ENCODE assay signal across 1 cellular context in the genomic region with DNA sequence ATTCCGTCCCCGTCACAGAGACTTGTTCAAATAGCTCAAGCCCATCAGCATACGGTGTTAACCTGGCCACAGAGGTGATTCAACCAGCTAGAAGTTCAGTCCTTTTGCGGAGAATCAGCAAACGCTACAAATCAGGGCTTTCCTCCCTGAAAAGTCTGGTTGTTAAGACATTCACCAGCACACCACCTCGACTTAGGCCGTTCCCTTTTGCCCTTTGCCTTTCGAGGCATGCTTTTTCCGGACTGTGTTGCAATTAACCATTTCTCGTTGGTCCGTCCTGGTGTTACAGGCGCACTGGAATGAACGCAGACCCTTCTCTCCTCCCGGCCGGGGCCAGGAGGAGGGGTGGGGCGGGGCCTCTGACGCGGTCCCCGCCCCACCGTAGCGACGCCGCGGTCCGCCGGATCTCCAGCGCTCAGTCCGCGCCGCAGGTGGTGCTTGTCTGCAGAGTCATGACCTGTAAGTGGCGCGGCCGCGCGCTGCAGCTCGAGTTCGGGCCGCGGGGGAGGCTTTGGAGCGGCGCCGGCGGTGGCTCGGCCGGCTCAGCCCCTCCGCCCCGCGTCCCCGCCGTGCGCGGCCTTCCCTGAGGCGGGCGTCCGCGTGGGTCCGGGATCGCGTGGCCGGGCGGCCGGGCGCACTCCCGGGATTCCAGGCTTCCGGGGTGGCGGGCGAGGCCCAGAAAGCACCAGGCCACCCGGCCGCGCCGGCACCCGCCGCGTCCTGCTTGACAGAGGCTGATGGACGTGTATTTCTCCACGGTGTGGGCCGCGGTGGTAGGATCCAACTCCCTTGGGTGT.
TF ChIP-seq lines count a peak whose summit lies in the region.

A gene with protein sequence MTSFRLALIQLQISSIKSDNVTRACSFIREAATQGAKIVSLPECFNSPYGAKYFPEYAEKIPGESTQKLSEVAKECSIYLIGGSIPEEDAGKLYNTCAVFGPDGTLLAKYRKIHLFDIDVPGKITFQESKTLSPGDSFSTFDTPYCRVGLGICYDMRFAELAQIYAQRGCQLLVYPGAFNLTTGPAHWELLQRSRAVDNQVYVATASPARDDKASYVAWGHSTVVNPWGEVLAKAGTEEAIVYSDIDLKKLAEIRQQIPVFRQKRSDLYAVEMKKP (plus strand): TSS at position 418 of the 797 bp plus-strand sequence. CDS start 35 bp downstream, at position 453.

TF ChIP-seq in K562, 482 proteins besides CTCF, POLR2A, EP300 and RAD21 (continued from another document and continues in another):
- TF ChIP-seq, protein P1, sequence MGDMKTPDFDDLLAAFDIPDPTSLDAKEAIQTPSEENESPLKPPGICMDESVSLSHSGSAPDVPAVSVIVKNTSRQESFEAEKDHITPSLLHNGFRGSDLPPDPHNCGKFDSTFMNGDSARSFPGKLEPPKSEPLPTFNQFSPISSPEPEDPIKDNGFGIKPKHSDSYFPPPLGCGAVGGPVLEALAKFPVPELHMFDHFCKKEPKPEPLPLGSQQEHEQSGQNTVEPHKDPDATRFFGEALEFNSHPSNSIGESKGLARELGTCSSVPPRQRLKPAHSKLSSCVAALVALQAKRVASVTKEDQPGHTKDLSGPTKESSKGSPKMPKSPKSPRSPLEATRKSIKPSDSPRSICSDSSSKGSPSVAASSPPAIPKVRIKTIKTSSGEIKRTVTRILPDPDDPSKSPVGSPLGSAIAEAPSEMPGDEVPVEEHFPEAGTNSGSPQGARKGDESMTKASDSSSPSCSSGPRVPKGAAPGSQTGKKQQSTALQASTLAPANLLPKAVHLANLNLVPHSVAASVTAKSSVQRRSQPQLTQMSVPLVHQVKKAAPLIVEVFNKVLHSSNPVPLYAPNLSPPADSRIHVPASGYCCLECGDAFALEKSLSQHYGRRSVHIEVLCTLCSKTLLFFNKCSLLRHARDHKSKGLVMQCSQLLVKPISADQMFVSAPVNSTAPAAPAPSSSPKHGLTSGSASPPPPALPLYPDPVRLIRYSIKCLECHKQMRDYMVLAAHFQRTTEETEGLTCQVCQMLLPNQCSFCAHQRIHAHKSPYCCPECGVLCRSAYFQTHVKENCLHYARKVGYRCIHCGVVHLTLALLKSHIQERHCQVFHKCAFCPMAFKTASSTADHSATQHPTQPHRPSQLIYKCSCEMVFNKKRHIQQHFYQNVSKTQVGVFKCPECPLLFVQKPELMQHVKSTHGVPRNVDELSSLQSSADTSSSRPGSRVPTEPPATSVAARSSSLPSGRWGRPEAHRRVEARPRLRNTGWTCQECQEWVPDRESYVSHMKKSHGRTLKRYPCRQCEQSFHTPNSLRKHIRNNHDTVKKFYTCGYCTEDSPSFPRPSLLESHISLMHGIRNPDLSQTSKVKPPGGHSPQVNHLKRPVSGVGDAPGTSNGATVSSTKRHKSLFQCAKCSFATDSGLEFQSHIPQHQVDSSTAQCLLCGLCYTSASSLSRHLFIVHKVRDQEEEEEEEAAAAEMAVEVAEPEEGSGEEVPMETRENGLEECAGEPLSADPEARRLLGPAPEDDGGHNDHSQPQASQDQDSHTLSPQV (IDR thresholded peaks at IDR 0.05): peak; percentile 63; the same call in 1 of the 2 replicates
- TF ChIP-seq CREM (IDR thresholded peaks at IDR 0.05; ENCODE audit: low read depth): peak; percentile 77
- no peak for TF ChIP-seq ZNF584 (CRISPR knock-in tag; IDR thresholded peaks at IDR 0.05; ENCODE audit: low read depth)
- no peak for TF ChIP-seq KAT7 (CRISPR knock-in tag; IDR thresholded peaks at IDR 0.05; ENCODE audit: borderline replicate concordance)
- TF ChIP-seq, protein P2, sequence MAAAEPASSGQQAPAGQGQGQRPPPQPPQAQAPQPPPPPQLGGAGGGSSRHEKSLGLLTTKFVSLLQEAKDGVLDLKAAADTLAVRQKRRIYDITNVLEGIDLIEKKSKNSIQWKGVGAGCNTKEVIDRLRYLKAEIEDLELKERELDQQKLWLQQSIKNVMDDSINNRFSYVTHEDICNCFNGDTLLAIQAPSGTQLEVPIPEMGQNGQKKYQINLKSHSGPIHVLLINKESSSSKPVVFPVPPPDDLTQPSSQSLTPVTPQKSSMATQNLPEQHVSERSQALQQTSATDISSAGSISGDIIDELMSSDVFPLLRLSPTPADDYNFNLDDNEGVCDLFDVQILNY (CRISPR knock-in tag; IDR thresholded peaks at IDR 0.05): no peak
- TF ChIP-seq E2F3 (CRISPR knock-in tag; IDR thresholded peaks at IDR 0.05): no peak
- no peak for TF ChIP-seq KDM1A (IDR thresholded peaks at IDR 0.05)
- TF ChIP-seq CBX5 (IDR thresholded peaks at IDR 0.05; ENCODE audit: borderline replicate concordance, low read depth): no peak
- peak; percentile 60 for TF ChIP-seq TAF1 (IDR thresholded peaks at IDR 0.05; ENCODE audit: control insufficient read depth, extremely low read depth, insufficient read depth, low read length, severe bottlenecking)
- TF ChIP-seq, protein P3, sequence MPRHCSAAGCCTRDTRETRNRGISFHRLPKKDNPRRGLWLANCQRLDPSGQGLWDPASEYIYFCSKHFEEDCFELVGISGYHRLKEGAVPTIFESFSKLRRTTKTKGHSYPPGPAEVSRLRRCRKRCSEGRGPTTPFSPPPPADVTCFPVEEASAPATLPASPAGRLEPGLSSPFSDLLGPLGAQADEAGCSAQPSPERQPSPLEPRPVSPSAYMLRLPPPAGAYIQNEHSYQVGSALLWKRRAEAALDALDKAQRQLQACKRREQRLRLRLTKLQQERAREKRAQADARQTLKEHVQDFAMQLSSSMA (CRISPR knock-in tag; IDR thresholded peaks at IDR 0.05): no peak
- no peak for TF ChIP-seq ZBTB8A (IDR thresholded peaks at IDR 0.05; ENCODE audit: partially characterized antibody)
- TF ChIP-seq, protein P4, sequence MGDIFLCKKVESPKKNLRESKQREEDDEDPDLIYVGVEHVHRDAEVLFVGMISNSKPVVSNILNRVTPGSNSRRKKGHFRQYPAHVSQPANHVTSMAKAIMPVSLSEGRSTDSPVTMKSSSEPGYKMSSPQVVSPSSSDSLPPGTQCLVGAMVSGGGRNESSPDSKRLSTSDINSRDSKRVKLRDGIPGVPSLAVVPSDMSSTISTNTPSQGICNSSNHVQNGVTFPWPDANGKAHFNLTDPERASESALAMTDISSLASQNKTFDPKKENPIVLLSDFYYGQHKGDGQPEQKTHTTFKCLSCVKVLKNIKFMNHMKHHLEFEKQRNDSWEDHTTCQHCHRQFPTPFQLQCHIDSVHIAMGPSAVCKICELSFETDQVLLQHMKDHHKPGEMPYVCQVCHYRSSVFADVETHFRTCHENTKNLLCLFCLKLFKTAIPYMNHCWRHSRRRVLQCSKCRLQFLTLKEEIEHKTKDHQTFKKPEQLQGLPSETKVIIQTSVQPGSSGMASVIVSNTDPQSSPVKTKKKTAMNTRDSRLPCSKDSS (IDR thresholded peaks at IDR 0.05; ENCODE audit: low read depth, partially characterized antibody): no peak
- no peak for TF ChIP-seq SAP30 (IDR thresholded peaks at IDR 0.05; ENCODE audit: borderline replicate concordance, insufficient read depth, low read depth, low read length, poor library complexity, severe bottlenecking)
- TF ChIP-seq, protein P5, sequence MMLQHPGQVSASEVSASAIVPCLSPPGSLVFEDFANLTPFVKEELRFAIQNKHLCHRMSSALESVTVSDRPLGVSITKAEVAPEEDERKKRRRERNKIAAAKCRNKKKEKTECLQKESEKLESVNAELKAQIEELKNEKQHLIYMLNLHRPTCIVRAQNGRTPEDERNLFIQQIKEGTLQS (IDR thresholded peaks at IDR 0.05): no peak
- TF ChIP-seq, protein P5 (CRISPR knock-in tag; conservative IDR thresholded peaks at IDR 0.05): no peak
- no peak for TF ChIP-seq HNRNPK (IDR thresholded peaks at IDR 0.05; ENCODE audit: low read depth, low read length, poor library complexity, severe bottlenecking)
- TF ChIP-seq ZFP36 (IDR thresholded peaks at IDR 0.05; ENCODE audit: low read depth, low read length, partially characterized antibody): no peak
- no peak for TF ChIP-seq MYBL2 (IDR thresholded peaks at IDR 0.05; ENCODE audit: low read depth)
- TF ChIP-seq MYBL2 (CRISPR knock-in tag; IDR thresholded peaks at IDR 0.05; ENCODE audit: borderline replicate concordance): no peak
- TF ChIP-seq CBFA2T2 (conservative IDR thresholded peaks at IDR 0.05): no peak
- no peak for TF ChIP-seq TBL1XR1 (IDR thresholded peaks at IDR 0.05; ENCODE audit: low read length in 2 of 2)
- TF ChIP-seq, protein P6, sequence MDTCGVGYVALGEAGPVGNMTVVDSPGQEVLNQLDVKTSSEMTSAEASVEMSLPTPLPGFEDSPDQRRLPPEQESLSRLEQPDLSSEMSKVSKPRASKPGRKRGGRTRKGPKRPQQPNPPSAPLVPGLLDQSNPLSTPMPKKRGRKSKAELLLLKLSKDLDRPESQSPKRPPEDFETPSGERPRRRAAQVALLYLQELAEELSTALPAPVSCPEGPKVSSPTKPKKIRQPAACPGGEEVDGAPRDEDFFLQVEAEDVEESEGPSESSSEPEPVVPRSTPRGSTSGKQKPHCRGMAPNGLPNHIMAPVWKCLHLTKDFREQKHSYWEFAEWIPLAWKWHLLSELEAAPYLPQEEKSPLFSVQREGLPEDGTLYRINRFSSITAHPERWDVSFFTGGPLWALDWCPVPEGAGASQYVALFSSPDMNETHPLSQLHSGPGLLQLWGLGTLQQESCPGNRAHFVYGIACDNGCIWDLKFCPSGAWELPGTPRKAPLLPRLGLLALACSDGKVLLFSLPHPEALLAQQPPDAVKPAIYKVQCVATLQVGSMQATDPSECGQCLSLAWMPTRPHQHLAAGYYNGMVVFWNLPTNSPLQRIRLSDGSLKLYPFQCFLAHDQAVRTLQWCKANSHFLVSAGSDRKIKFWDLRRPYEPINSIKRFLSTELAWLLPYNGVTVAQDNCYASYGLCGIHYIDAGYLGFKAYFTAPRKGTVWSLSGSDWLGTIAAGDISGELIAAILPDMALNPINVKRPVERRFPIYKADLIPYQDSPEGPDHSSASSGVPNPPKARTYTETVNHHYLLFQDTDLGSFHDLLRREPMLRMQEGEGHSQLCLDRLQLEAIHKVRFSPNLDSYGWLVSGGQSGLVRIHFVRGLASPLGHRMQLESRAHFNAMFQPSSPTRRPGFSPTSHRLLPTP (IDR thresholded peaks at IDR 0.05; ENCODE audit: borderline replicate concordance, extremely low read depth, insufficient read length): no peak
- TF ChIP-seq TBP (optimal IDR thresholded peaks at IDR 0.05; ENCODE audit: low read depth, low read length): peak; percentile 60
- TF ChIP-seq, protein P7, sequence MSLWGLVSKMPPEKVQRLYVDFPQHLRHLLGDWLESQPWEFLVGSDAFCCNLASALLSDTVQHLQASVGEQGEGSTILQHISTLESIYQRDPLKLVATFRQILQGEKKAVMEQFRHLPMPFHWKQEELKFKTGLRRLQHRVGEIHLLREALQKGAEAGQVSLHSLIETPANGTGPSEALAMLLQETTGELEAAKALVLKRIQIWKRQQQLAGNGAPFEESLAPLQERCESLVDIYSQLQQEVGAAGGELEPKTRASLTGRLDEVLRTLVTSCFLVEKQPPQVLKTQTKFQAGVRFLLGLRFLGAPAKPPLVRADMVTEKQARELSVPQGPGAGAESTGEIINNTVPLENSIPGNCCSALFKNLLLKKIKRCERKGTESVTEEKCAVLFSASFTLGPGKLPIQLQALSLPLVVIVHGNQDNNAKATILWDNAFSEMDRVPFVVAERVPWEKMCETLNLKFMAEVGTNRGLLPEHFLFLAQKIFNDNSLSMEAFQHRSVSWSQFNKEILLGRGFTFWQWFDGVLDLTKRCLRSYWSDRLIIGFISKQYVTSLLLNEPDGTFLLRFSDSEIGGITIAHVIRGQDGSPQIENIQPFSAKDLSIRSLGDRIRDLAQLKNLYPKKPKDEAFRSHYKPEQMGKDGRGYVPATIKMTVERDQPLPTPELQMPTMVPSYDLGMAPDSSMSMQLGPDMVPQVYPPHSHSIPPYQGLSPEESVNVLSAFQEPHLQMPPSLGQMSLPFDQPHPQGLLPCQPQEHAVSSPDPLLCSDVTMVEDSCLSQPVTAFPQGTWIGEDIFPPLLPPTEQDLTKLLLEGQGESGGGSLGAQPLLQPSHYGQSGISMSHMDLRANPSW (CRISPR knock-in tag; IDR thresholded peaks at IDR 0.05): no peak
- TF ChIP-seq ZKSCAN3 (CRISPR knock-in tag; IDR thresholded peaks at IDR 0.05): no peak
- TF ChIP-seq RBM17 (IDR thresholded peaks at IDR 0.05; ENCODE audit: borderline replicate concordance, low read depth, low read length): no peak
- TF ChIP-seq TOE1 (IDR thresholded peaks at IDR 0.05; ENCODE audit: borderline replicate concordance): no peak
- TF ChIP-seq TOE1 (CRISPR knock-in tag; IDR thresholded peaks at IDR 0.05; ENCODE audit: borderline replicate concordance, low read depth): 0 out of 2 replicates have a peak, but pooled peaks have one; percentile 17
- TF ChIP-seq CEBPB (tag; IDR thresholded peaks at IDR 0.05): peak; percentile 38; the same call in 1 of the 2 replicates
- no peak for TF ChIP-seq RFX5 (IDR thresholded peaks at IDR 0.05; ENCODE audit: low read depth, low read length)
- no peak for TF ChIP-seq JUN (IDR thresholded peaks at IDR 0.05; ENCODE audit: borderline replicate concordance, low read depth, low read length)
- no peak for TF ChIP-seq JUN (CRISPR knock-in tag; IDR thresholded peaks at IDR 0.05; ENCODE audit: borderline replicate concordance)
- TF ChIP-seq, protein P8, sequence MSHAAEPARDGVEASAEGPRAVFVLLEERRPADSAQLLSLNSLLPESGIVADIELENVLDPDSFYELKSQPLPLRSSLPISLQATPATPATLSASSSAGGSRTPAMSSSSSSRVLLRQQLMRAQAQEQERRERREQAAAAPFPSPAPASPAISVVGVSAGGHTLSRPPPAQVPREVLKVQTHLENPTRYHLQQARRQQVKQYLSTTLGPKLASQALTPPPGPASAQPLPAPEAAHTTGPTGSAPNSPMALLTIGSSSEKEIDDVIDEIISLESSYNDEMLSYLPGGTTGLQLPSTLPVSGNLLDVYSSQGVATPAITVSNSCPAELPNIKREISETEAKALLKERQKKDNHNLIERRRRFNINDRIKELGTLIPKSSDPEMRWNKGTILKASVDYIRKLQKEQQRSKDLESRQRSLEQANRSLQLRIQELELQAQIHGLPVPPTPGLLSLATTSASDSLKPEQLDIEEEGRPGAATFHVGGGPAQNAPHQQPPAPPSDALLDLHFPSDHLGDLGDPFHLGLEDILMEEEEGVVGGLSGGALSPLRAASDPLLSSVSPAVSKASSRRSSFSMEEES (CRISPR knock-in tag; IDR thresholded peaks at IDR 0.05): no peak
- 0 out of 2 replicates have a peak, but pooled peaks have one; percentile 25 for TF ChIP-seq ATF1 (CRISPR knock-in tag; IDR thresholded peaks at IDR 0.05)
- TF ChIP-seq ATF1 (tag; IDR thresholded peaks at IDR 0.05): peak; percentile 60; the same call in 1 of the 2 replicates
- TF ChIP-seq MIER1 (IDR thresholded peaks at IDR 0.05; ENCODE audit: low read depth): no peak
- no peak for TF ChIP-seq GABPB2 (CRISPR knock-in tag; conservative IDR thresholded peaks at IDR 0.05)
- no peak for TF ChIP-seq IRF2 (CRISPR knock-in tag; IDR thresholded peaks at IDR 0.05)
- TF ChIP-seq CXXC5 (CRISPR knock-in tag; IDR thresholded peaks at IDR 0.05): peak; percentile 86
- TF ChIP-seq, protein P9, sequence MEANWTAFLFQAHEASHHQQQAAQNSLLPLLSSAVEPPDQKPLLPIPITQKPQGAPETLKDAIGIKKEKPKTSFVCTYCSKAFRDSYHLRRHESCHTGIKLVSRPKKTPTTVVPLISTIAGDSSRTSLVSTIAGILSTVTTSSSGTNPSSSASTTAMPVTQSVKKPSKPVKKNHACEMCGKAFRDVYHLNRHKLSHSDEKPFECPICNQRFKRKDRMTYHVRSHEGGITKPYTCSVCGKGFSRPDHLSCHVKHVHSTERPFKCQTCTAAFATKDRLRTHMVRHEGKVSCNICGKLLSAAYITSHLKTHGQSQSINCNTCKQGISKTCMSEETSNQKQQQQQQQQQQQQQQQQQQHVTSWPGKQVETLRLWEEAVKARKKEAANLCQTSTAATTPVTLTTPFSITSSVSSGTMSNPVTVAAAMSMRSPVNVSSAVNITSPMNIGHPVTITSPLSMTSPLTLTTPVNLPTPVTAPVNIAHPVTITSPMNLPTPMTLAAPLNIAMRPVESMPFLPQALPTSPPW (CRISPR knock-in tag; IDR thresholded peaks at IDR 0.05): peak; percentile 85
- TF ChIP-seq NFATC3 (IDR thresholded peaks at IDR 0.05): no peak
- TF ChIP-seq ARID1B (IDR thresholded peaks at IDR 0.05): no peak
